8 cellular contexts compared by ENCODE assay signal in genomic region chr13:21435710-21436151, GRCh38. TPM values are rescaled to one million over a fixed set of nuclear protein-coding genes. Genes with fewer than 3 reads are reported as not detected.
A peak's percentile ranks its signal among the peaks of the same experiment; 100 is the strongest.
DNase-seq lines count a peak whose midpoint lies in the region; ATAC-seq and TF ChIP-seq lines count a peak whose summit lies in the region.

No MANE protein-coding gene starts in this region.

- no peaks in the 10 kb centered on the region for H3K4me1 ChIP-seq in neuronal stem cell (ENCODE audit: control insufficient read depth in 2 of 2, insufficient read depth in 1 of 2, low read depth in 1 of 2, low read length in 2 of 2)

- no peak overlapping the region for H4K91ac ChIP-seq in neuronal stem cell (ENCODE audit: low read depth, low read length, poor library complexity)

- WGBS in neuronal stem cell (ENCODE audit: extremely low coverage in 2 of 2, insufficient read length in 2 of 2, insufficient replicate concordance in 1 of 2), 2 donors, result no CpG with 5 or more reads among the region's 2 CpGs

- H3K4me3 ChIP-seq in fibroblast of mammary gland (ENCODE audit: control insufficient read depth, low read depth, low read length) (peak overlapping the region; percentile 19), neuronal stem cell (ENCODE audit: low read length in 2 of 2) (no peak overlapping the region)

- H2BK120ac ChIP-seq in neuronal stem cell (ENCODE audit: low read depth, low read length), result no peak overlapping the region

- H3K4ac ChIP-seq in neuronal stem cell (ENCODE audit: low read length), result no peak overlapping the region

- H3K23ac ChIP-seq in neuronal stem cell (ENCODE audit: low read depth, low read length, poor library complexity), result no peak overlapping the region

- no peak overlapping the region for H3K14ac ChIP-seq in neuronal stem cell (ENCODE audit: low read length)

- no peak overlapping the region for H3K4me2 ChIP-seq in neuronal stem cell (ENCODE audit: insufficient read depth, low read length, poor library complexity, severe bottlenecking)

- H3K9ac ChIP-seq in neuronal stem cell (ENCODE audit: low read depth, low read length, poor library complexity), result no peak overlapping the region

- no peak overlapping the region for H3K18ac ChIP-seq in neuronal stem cell (ENCODE audit: low read length)

- peaks cover 7 to 41% of the 10 kb centered on the region in 2 donors for H3K9me3 ChIP-seq in neuronal stem cell (replicated peaks in 1 of 2; ENCODE audit: control insufficient read depth in 2 of 2, insufficient read depth in 1 of 2, low read depth in 1 of 2, low read length in 2 of 2)

- peaks cover 0 to 12% of the 10 kb centered on the region in 2 donors for H3K36me3 ChIP-seq in neuronal stem cell (replicated peaks in 1 of 2; ENCODE audit: control insufficient read depth in 2 of 2, insufficient read depth in 2 of 2, low read length in 2 of 2)

- no peak for TF ChIP-seq CTCF in fibroblast of mammary gland (conservative IDR thresholded peaks at IDR 0.05; ENCODE audit: control insufficient read depth, insufficient read depth, low read depth, low read length)

- H2BK12ac ChIP-seq in neuronal stem cell (ENCODE audit: low read length), result no peak overlapping the region

- H2AFZ ChIP-seq in neuronal stem cell (ENCODE audit: low read length), result no peak overlapping the region

- peaks cover 2% of the 10 kb centered on the region for H3K79me1 ChIP-seq in neuronal stem cell (ENCODE audit: low read depth, low read length)

- H2BK15ac ChIP-seq in neuronal stem cell (ENCODE audit: low read length), result no peak overlapping the region

- no peaks in the 10 kb centered on the region for H3K27me3 ChIP-seq in neuronal stem cell (ENCODE audit: control insufficient read depth in 3 of 3, insufficient read depth in 3 of 3, low read depth in 1 of 3, low read length in 3 of 3)

- H2BK5ac ChIP-seq in neuronal stem cell (ENCODE audit: low read length), result no peak overlapping the region

- no peak overlapping the region for H3K27ac ChIP-seq in neuronal stem cell (replicated peaks; ENCODE audit: low read length)

- H2AK5ac ChIP-seq in neuronal stem cell (ENCODE audit: low read depth, low read length), result no peak overlapping the region

- DNase-seq in GM03348 (ENCODE audit: low spot score) (peak; percentile 84), LoVo (ENCODE audit: low spot score) (peak; percentile 69), fibroblast of mammary gland (ENCODE audit: low read depth) (peak; percentile 91), pons (ENCODE audit: low spot score) (peak; percentile 61), NCI-H82 (lab: John Stamatoyannopoulos, UW) (no peak), neuronal stem cell (ENCODE audit: low spot score) (no peak)
- DNase-seq in activated CD8-positive, alpha-beta memory T cell treated with anti-CD3 and anti-CD28 coated beads for 24 hours, result peak; percentile 61

- H4K8ac ChIP-seq in neuronal stem cell (ENCODE audit: low read depth, low read length), result no peak overlapping the region

- peak; percentile 98 for ATAC-seq in GM21737 (IDR thresholded peaks at IDR 0.05; ENCODE audit: unreplicated experiment)

RNA-seq across cellular contexts. Expression of gene ZDHHC20, which starts 23.4 kb away (rescaled TPM):
- 48.1 TPM for polyA plus RNA-seq in neuronal stem cell (2013, experiment 1 of 2)
- polyA plus RNA-seq in neuronal stem cell (2013, experiment 2 of 2), result 49.2 TPM

Comparison
In these comparisons a context has a peak if more than half of its experiments do, and no peak if none do; other contexts are left out.
1. DNase-seq: peak in GM03348 (single experiment), LoVo (single experiment), activated CD8-positive, alpha-beta memory T cell treated with anti-CD3 and anti-CD28 coated beads for 24 hours (single experiment), fibroblast of mammary gland (single experiment) and pons (single experiment); none in NCI-H82 (single experiment) and neuronal stem cell (single experiment).